ENCODE assay signal across 18 cellular contexts in the genomic region with DNA sequence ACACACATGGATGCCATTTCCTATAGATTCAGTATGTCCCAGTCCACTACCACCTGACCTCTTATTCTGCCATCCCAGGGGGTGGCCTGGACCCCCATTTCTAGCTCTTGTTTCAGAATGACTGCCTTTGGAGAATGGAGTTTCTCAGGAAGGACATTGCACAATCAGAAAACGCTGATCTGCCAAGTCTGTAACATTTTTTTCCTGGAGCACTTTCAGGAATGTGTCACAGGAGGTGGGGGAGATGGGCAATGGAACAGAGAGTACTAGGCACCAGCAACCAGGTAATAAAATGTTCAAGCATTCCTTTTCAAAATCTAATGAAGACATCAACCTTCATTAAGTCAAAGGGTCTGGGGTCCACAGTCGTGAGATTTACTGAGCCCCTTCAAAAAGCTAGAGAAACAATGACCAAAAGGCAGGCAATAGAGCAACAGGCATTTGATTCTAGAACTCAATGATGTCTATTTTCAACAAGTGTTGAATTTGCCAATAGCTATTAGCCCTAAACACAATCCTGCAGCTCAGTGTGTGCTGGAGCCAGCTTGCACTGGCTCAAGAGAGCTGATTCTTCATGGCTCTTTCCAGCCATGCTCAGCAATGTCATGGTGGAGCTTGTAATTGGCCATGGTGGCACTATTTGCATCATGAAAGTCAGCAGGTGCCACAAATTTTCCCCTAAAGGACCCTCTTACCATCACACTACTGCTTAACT.
DNase-seq lines count a peak whose midpoint lies in the region; ATAC-seq, FAIRE-seq and TF ChIP-seq lines count a peak whose summit lies in the region.
"Had no signal": no experiment of that assay in that cellular context is flagged by ENCODE, and none has a peak within 500 bp of the region (broad histone marks: within the 10 kb centered on the region; RNA-seq: fewer than 3 reads in every experiment).

No MANE protein-coding gene starts in this region.

- no peaks in the 10 kb centered on the region for H3F3A ChIP-seq in SK-N-SH (replicated peaks; ENCODE audit: insufficient read depth)

- no peak overlapping the region for H3K4me3 Mint-ChIP-seq in mesothelial cell of epicardium
- H3K4me3 Mint-ChIP-seq: activated naive CD4-positive, alpha-beta T cell treated with anti-CD3 and anti-CD28 coated beads, Interleukin-2, amount 10 ng/mL, durations not matched to agents 7 days and 5 days; neural crest cell had no signal

- H4K20me1 ChIP-seq in K562 (replicated peaks; ENCODE audit: control insufficient read depth, insufficient read depth, low read length) (no peaks in the 10 kb centered on the region), SK-N-SH (ENCODE audit: insufficient read depth) (no peaks in the 10 kb centered on the region)

- no peak for TF ChIP-seq CTCF in K562 (IDR thresholded peaks at IDR 0.05 in 2 of 3, conservative IDR thresholded peaks at IDR 0.05 in 1 of 3; ENCODE audit: insufficient read depth in 2 of 3, low read depth in 1 of 3, low read length in 3 of 3)
- no peak for TF ChIP-seq CTCF in fibroblast of villous mesenchyme (IDR thresholded peaks at IDR 0.05; ENCODE audit: insufficient read depth, low read depth, low read length)
- no peak for TF ChIP-seq CTCF in mesothelial cell of epicardium (IDR thresholded peaks at IDR 0.05; ENCODE audit: unreplicated experiment)
- TF ChIP-seq CTCF in SK-N-SH (IDR thresholded peaks at IDR 0.05) = no peak

- peaks cover 32% of the 10 kb centered on the region for H3K4me1 Mint-ChIP-seq in mesothelial cell of epicardium
- H3K4me1 Mint-ChIP-seq: activated naive CD4-positive, alpha-beta T cell treated with anti-CD3 and anti-CD28 coated beads, Interleukin-2, amount 10 ng/mL, durations not matched to agents 7 days and 5 days; neural crest cell had no signal

- in situ Hi-C loops in K562 (cut with MboI) = no loop called here

- intact Hi-C loops in K562 (cut with micrococcal nuclease) = no loop called here

- H3K36me3 ChIP-seq in K562 (ENCODE audit: control insufficient read depth, insufficient read depth, low read length) = no peaks in the 10 kb centered on the region
- H3K36me3 ChIP-seq in effector memory CD4-positive, alpha-beta T cell (ENCODE audit: control insufficient read depth, insufficient read depth, low read length) = no peaks in the 10 kb centered on the region
- no peaks in the 10 kb centered on the region for H3K36me3 ChIP-seq in SK-N-SH (replicated peaks in 1 of 2; ENCODE audit: control insufficient read depth in 1 of 2, insufficient read depth in 2 of 2, low read length in 1 of 2)
- H3K36me3 ChIP-seq: colonic mucosa, MG63, WERI-Rb-1 had no signal

- H3K4me1 ChIP-seq in K562 (replicated peaks in 1 of 2; ENCODE audit: control insufficient read depth in 2 of 2, insufficient read depth in 2 of 2, low read length in 2 of 2) (0 out of 5 replicates have a peak, but pooled peaks cover 0 to 2% of the 10 kb centered on the region in 2 experiments), SK-N-SH (ENCODE audit: control insufficient read depth in 1 of 2, insufficient read depth in 2 of 2, low read depth in 1 of 2, low read length in 1 of 2) (no peaks in the 10 kb centered on the region)
- H3K4me1 ChIP-seq in effector memory CD4-positive, alpha-beta T cell (ENCODE audit: control insufficient read depth, insufficient read depth, low read length, poor library complexity, severe bottlenecking) = no peaks in the 10 kb centered on the region
- H3K4me1 ChIP-seq: A549, colonic mucosa had no signal

- CTCF ChIA-PET in K562 (lab: Yijun Ruan, JAX; ENCODE audit: low intra/inter-chr PET ratio) = no interaction called here
- CTCF ChIA-PET in SK-N-SH (lab: Yijun Ruan, JAX) = no interaction called here

- peaks cover 0 to 2% of the 10 kb centered on the region in 2 experiments; a peak in 1 of 5 replicates for H3K27me3 ChIP-seq in K562 (ENCODE audit: control insufficient read depth in 2 of 2, insufficient read depth in 2 of 2, low read length in 2 of 2)
- H3K27me3 ChIP-seq in effector memory CD4-positive, alpha-beta T cell (replicated peaks; ENCODE audit: control insufficient read depth, insufficient read depth, low read length, poor library complexity, severe bottlenecking) = no peaks in the 10 kb centered on the region
- no peaks in the 10 kb centered on the region for H3K27me3 ChIP-seq in SK-N-SH (ENCODE audit: insufficient read depth)
- H3K27me3 ChIP-seq: colonic mucosa, MG63 had no signal

- no peak overlapping the region for H3K4me3 ChIP-seq in K562
- H3K4me3 ChIP-seq in fibroblast of villous mesenchyme (ENCODE audit: low read depth, low read length) = no peak overlapping the region
- no peak overlapping the region for H3K4me3 ChIP-seq in effector memory CD4-positive, alpha-beta T cell (ENCODE audit: insufficient read depth, low read depth, low read length, poor library complexity, severe bottlenecking)
- H3K4me3 ChIP-seq in SK-N-SH (ENCODE audit: low read depth in 2 of 2, low read length in 1 of 2) = no peak overlapping the region
- H3K4me3 ChIP-seq: A549, colonic mucosa, MG63 had no signal

- H3K9me3 Mint-ChIP-seq in mesothelial cell of epicardium = peaks cover 24% of the 10 kb centered on the region
- H3K9me3 Mint-ChIP-seq: activated naive CD4-positive, alpha-beta T cell treated with anti-CD3 and anti-CD28 coated beads, Interleukin-2, amount 10 ng/mL, durations not matched to agents 7 days and 5 days had no signal

- WGBS in K562 (ENCODE audit: insufficient coverage, low coverage, missing lambda C conversion rate) = 0% methylated on average over 2 of the region's 2 CpGs
- 3% methylated on average over 2 of the region's 2 CpGs for WGBS in SK-N-SH (ENCODE audit: low lambda C conversion rate)

- no peaks in the 10 kb centered on the region for H3K9me3 ChIP-seq in K562 (replicated peaks; ENCODE audit: control insufficient read depth, insufficient read depth, low read depth, low read length)
- H3K9me3 ChIP-seq in effector memory CD4-positive, alpha-beta T cell (ENCODE audit: control insufficient read depth, low read length) = no peaks in the 10 kb centered on the region
- no peaks in the 10 kb centered on the region for H3K9me3 ChIP-seq in SK-N-SH
- H3K9me3 ChIP-seq: A549, colonic mucosa, MG63 had no signal

- no peaks in the 10 kb centered on the region for H3K9me2 ChIP-seq in SK-N-SH

- H3K79me2 ChIP-seq in K562 (ENCODE audit: control insufficient read depth, insufficient read depth, low read length) (no peaks in the 10 kb centered on the region), SK-N-SH (ENCODE audit: insufficient read depth) (no peaks in the 10 kb centered on the region)

- TF ChIP-seq RAD21 in K562 (CRISPR knock-in tag; conservative IDR thresholded peaks at IDR 0.05 in 1 of 2, IDR thresholded peaks at IDR 0.05 in 1 of 2) = no peak
- no peak for TF ChIP-seq RAD21 in SK-N-SH (IDR thresholded peaks at IDR 0.05; ENCODE audit: low read length)

- peak; percentile 21 for DNase-seq in AG08396 (ENCODE audit: low spot score)
- DNase-seq in K562 (ENCODE audit: extremely low read depth in 1 of 4, low spot score in 3 of 4) = no peak
- DNase-seq in fibroblast of villous mesenchyme (ENCODE audit: low read depth) = peak; percentile 16
- peak in 1 of 2 experiments; percentile 43 for DNase-seq in mesothelial cell of epicardium (ENCODE audit: low spot score in 2 of 2, unreplicated experiment in 2 of 2)
- DNase-seq in effector memory CD4-positive, alpha-beta T cell = no peak
- DNase-seq in SK-N-SH = no peak
- DNase-seq: activated naive CD4-positive, alpha-beta T cell treated with anti-CD3 and anti-CD28 coated beads, Interleukin-2, amount 10 ng/mL, durations not matched to agents 7 days and 5 days; colonic mucosa; foreskin melanocyte; MG63; NCI-H2171 treated with DMSO at 0.1 percent for 48 hours; stimulated activated CD4-positive, alpha-beta T cell treated with anti-CD3 and anti-CD28 coated beads, Interleukin-12 subunit alpha, Interleukin-12 subunit beta, amount 100 ng/mL, for 4 hours; WERI-Rb-1 had no signal

- H3K9me1 ChIP-seq in K562 (ENCODE audit: control insufficient read depth, insufficient read depth, low read length) = no peaks in the 10 kb centered on the region

- H2AFZ ChIP-seq in K562 (ENCODE audit: low read depth, low read length) (no peak overlapping the region), SK-N-SH (ENCODE audit: low read depth) (no peak overlapping the region)

- H3K27ac ChIP-seq in K562 (ENCODE audit: extremely low read depth, low read depth, low read length) (no peak overlapping the region), SK-N-SH (ENCODE audit: low read depth in 2 of 2, low read length in 1 of 2) (no peak overlapping the region)
- no peak overlapping the region for H3K27ac ChIP-seq in effector memory CD4-positive, alpha-beta T cell (ENCODE audit: insufficient read depth, low read length, poor library complexity, severe bottlenecking)
- H3K27ac ChIP-seq: A549, colonic mucosa, WERI-Rb-1 had no signal

- H3K9ac ChIP-seq in K562 (ENCODE audit: insufficient read depth in 1 of 2, low read depth in 2 of 2, low read length in 2 of 2) = no peak overlapping the region
- no peak overlapping the region for H3K9ac ChIP-seq in SK-N-SH

- no TSS peak for BruUV-seq in K562 (replicated peaks; lab: Mats Ljungman, UMichigan)

- peak overlapping the region; percentile 95 for H3K27ac Mint-ChIP-seq in mesothelial cell of epicardium
- H3K27ac Mint-ChIP-seq: activated naive CD4-positive, alpha-beta T cell treated with anti-CD3 and anti-CD28 coated beads, Interleukin-2, amount 10 ng/mL, durations not matched to agents 7 days and 5 days had no signal

- no peak for ATAC-seq in K562
- ATAC-seq in HG02973 (IDR thresholded peaks at IDR 0.05; ENCODE audit: unreplicated experiment) = no peak
- ATAC-seq in HG03097 (IDR thresholded peaks at IDR 0.05; ENCODE audit: low FRiP score, unreplicated experiment) = no peak
- ATAC-seq: A549 had no signal

- peaks cover 9% of the 10 kb centered on the region for H3K36me3 Mint-ChIP-seq in mesothelial cell of epicardium
- H3K36me3 Mint-ChIP-seq: activated naive CD4-positive, alpha-beta T cell treated with anti-CD3 and anti-CD28 coated beads, Interleukin-2, amount 10 ng/mL, durations not matched to agents 7 days and 5 days had no signal

- H3K4me2 ChIP-seq in K562 (ENCODE audit: insufficient read depth, low read length) = no peak overlapping the region
- no peak overlapping the region for H3K4me2 ChIP-seq in SK-N-SH
- H3K4me2 ChIP-seq: A549 had no signal

- TF ChIP-seq EP300 in K562 (IDR thresholded peaks at IDR 0.05; ENCODE audit: low read length) (no peak), SK-N-SH (IDR thresholded peaks at IDR 0.05; ENCODE audit: borderline replicate concordance in 1 of 2, low read depth in 1 of 2, low read length in 1 of 2) (no peak)

- no peaks in the 10 kb centered on the region for H3K27me3 Mint-ChIP-seq in mesothelial cell of epicardium (ENCODE audit: low read depth)
- H3K27me3 Mint-ChIP-seq: activated naive CD4-positive, alpha-beta T cell treated with anti-CD3 and anti-CD28 coated beads, Interleukin-2, amount 10 ng/mL, durations not matched to agents 7 days and 5 days had no signal

- FAIRE-seq in K562 (lab: Jason Lieb, UNC) = no peak
- FAIRE-seq: A549, keratinocyte had no signal

- no peak for TF ChIP-seq POLR2A in K562 (conservative IDR thresholded peaks at IDR 0.05)

- POLR2A ChIA-PET in K562 (lab: Yijun Ruan, JAX) = no interaction called here
- POLR2A ChIA-PET in SK-N-SH (lab: Yijun Ruan, JAX) = no interaction called here

TF ChIP-seq in SK-N-SH, 30 proteins besides CTCF, POLR2A, EP300 and RAD21 (continues in another document):
- TF ChIP-seq, protein P1, sequence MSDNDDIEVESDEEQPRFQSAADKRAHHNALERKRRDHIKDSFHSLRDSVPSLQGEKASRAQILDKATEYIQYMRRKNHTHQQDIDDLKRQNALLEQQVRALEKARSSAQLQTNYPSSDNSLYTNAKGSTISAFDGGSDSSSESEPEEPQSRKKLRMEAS (IDR thresholded peaks at IDR 0.05; ENCODE audit: low read depth) = no peak

Comparison
In these comparisons a context has a peak if more than half of its experiments do, and no peak if none do; other contexts are left out.
1. DNase-seq: peak in AG08396 (single experiment) and fibroblast of villous mesenchyme (single experiment); none in K562 (0 of 4), effector memory CD4-positive, alpha-beta T cell (0 of 3) and SK-N-SH (single experiment).